ENCODE assay signal across 20 cellular contexts in genomic region chr22:38120359-38121110, GRCh38. TPM values are rescaled to one million over a fixed set of nuclear protein-coding genes. Genes with fewer than 3 reads are reported as not detected.
DNase-seq lines count a peak whose midpoint lies in the region; ATAC-seq, FAIRE-seq and TF ChIP-seq lines count a peak whose summit lies in the region.
"Had no signal": no experiment of that assay in that cellular context is flagged by ENCODE, and none has a peak within 500 bp of the region (broad histone marks: within the 10 kb centered on the region; RNA-seq: fewer than 3 reads in every experiment).

No MANE protein-coding gene starts in this region.

- H3K4me3 ChIP-seq in HEK293 (ENCODE audit: low read depth, low read length) (no peak overlapping the region), small intestine (ENCODE audit: low read depth in 1 of 2, low read length in 2 of 2) (no peak overlapping the region), MM.1S (ENCODE audit: low read length) (no peak overlapping the region)
- H3K4me3 ChIP-seq: SK-N-MC had no signal

- no peaks in the 10 kb centered on the region for H3K36me3 Mint-ChIP-seq in WTC11
- no peaks in the 10 kb centered on the region for H3K36me3 Mint-ChIP-seq in glutamatergic neuron (ENCODE audit: unreplicated experiment)

- H3K4me3 Mint-ChIP-seq in WTC11: no peak overlapping the region
- no peak overlapping the region for H3K4me3 Mint-ChIP-seq in glutamatergic neuron (ENCODE audit: unreplicated experiment)
- H3K4me3 Mint-ChIP-seq: CD8-positive, alpha-beta memory T cell; IgD-negative memory B cell had no signal

- H3K27me3 Mint-ChIP-seq in WTC11 (ENCODE audit: low read depth) (no peaks in the 10 kb centered on the region), glutamatergic neuron (ENCODE audit: unreplicated experiment) (peaks cover 6% of the 10 kb centered on the region)
- H3K27me3 Mint-ChIP-seq: CD8-positive, alpha-beta memory T cell; IgD-negative memory B cell had no signal

- H3K4me2 ChIP-seq in MM.1S (ENCODE audit: low read depth, low read length): no peak overlapping the region

- H3K27ac ChIP-seq in HEK293 (ENCODE audit: extremely low read depth, low read depth, low read length): no peak overlapping the region
- H3K27ac ChIP-seq in small intestine (ENCODE audit: low read depth in 1 of 2, low read length in 1 of 2): no peak overlapping the region
- H3K27ac ChIP-seq in MM.1S (ENCODE audit: low read length): no peak overlapping the region
- H3K27ac ChIP-seq: SK-N-MC had no signal

- H3K27me3 ChIP-seq in small intestine (ENCODE audit: control insufficient read depth in 2 of 2, insufficient read depth in 2 of 2, low read length in 2 of 2) (no peaks in the 10 kb centered on the region), MM.1S (replicated peaks; ENCODE audit: insufficient read depth, low read length) (no peaks in the 10 kb centered on the region)
- H3K27me3 ChIP-seq: BE2C had no signal

- FAIRE-seq in small intestine (lab: Jason Lieb, UNC): no peak
- FAIRE-seq: GM19239 had no signal

- peak overlapping the region; percentile 45; the same call in 1 of the 2 replicates for H3K27ac Mint-ChIP-seq in WTC11
- no peak overlapping the region for H3K27ac Mint-ChIP-seq in glutamatergic neuron (ENCODE audit: unreplicated experiment)
- H3K27ac Mint-ChIP-seq: CD8-positive, alpha-beta memory T cell; IgD-negative memory B cell had no signal

- no peak overlapping the region for H2AFZ ChIP-seq in MM.1S (ENCODE audit: low read length)

- H3K4me1 Mint-ChIP-seq in WTC11 (peaks cover 7% of the 10 kb centered on the region), glutamatergic neuron (ENCODE audit: low read depth, unreplicated experiment) (peaks cover 2% of the 10 kb centered on the region)
- H3K4me1 Mint-ChIP-seq: CD8-positive, alpha-beta memory T cell had no signal

- no peaks in the 10 kb centered on the region for H4K20me1 ChIP-seq in MM.1S (ENCODE audit: insufficient read depth, low read length)

- no peak overlapping the region for H3K9ac ChIP-seq in MM.1S (ENCODE audit: low read length)

- peaks cover 0 to 5% of the 10 kb centered on the region in 2 experiments; a peak in 1 of 3 replicates for H3K36me3 ChIP-seq in HEK293 (ENCODE audit: control insufficient read depth in 2 of 2, insufficient read depth in 1 of 2, low read length in 2 of 2)
- peaks cover 0 to 3% of the 10 kb centered on the region in 2 donors for H3K36me3 ChIP-seq in small intestine (ENCODE audit: control insufficient read depth in 2 of 2, insufficient read depth in 2 of 2, low read length in 2 of 2)
- no peaks in the 10 kb centered on the region for H3K36me3 ChIP-seq in MM.1S (replicated peaks; ENCODE audit: insufficient read depth, low read length)
- H3K36me3 ChIP-seq: BE2C had no signal

- H3K9me2 ChIP-seq in MM.1S (replicated peaks; ENCODE audit: insufficient read depth, low read length): no peaks in the 10 kb centered on the region

- no peaks in the 10 kb centered on the region for H3K9me3 Mint-ChIP-seq in WTC11
- H3K9me3 Mint-ChIP-seq in glutamatergic neuron (ENCODE audit: unreplicated experiment): peaks cover 2% of the 10 kb centered on the region
- H3K9me3 Mint-ChIP-seq: CD8-positive, alpha-beta memory T cell; IgD-negative memory B cell had no signal

- H3F3A ChIP-seq in MM.1S (ENCODE audit: insufficient read depth, low read length): no peaks in the 10 kb centered on the region

- CTCF ChIA-PET in HEK293 (lab: Yijun Ruan, JAX): no interaction called here
- CTCF ChIA-PET in WTC11 (lab: Charles Lee): interaction anchor here (4.7 kb wide), 1 partner anchor 23 kb away, joined by 37 read pairs; no protein-coding TSS in a partner anchor

- H3K9me3 ChIP-seq in HEK293 (ENCODE audit: control insufficient read depth, insufficient read depth, low read depth, low read length): no peaks in the 10 kb centered on the region
- H3K9me3 ChIP-seq in small intestine (ENCODE audit: control insufficient read depth, low read depth): no peaks in the 10 kb centered on the region
- H3K9me3 ChIP-seq in MM.1S (replicated peaks; ENCODE audit: insufficient read depth, low read length): no peaks in the 10 kb centered on the region
- H3K9me3 ChIP-seq: BE2C had no signal

- no peaks in the 10 kb centered on the region for H3K79me2 ChIP-seq in MM.1S (ENCODE audit: low read length)

- ATAC-seq in WTC11: no peak; the same call in 1 of the 2 replicates

- TF ChIP-seq CTCF in HEK293 (tag by site-specific recombination; IDR thresholded peaks at IDR 0.05): no peak
- no peak for TF ChIP-seq CTCF in WTC11 (IDR thresholded peaks at IDR 0.05)
- no peak for TF ChIP-seq CTCF in glutamatergic neuron (IDR thresholded peaks at IDR 0.05; ENCODE audit: partially characterized antibody, unreplicated experiment)
- TF ChIP-seq CTCF in MM.1S (IDR thresholded peaks at IDR 0.05; ENCODE audit: low read length): no peak

- POLR2A ChIA-PET in HEK293 (lab: Yijun Ruan, JAX): no interaction called here
- POLR2A ChIA-PET in WTC11 (lab: Charles Lee): no interaction called here

- WGBS in small intestine, 3 donors: 66 to 84% (median 72%) methylated on average over 27 to 28 of the region's 28 CpGs

- H3K4me1 ChIP-seq in HEK293 (ENCODE audit: control insufficient read depth, insufficient read depth, low read length) (no peaks in the 10 kb centered on the region), small intestine (ENCODE audit: control insufficient read depth in 2 of 2, insufficient read depth in 1 of 2, low read depth in 1 of 2, low read length in 1 of 2) (no peaks in the 10 kb centered on the region), MM.1S (ENCODE audit: low read length) (no peaks in the 10 kb centered on the region)
- H3K4me1 ChIP-seq: BE2C had no signal

- DNase-seq in WTC11 (ENCODE audit: low spot score) (no peak), islet precursor cell (peak; percentile 51), small intestine (peak; percentile 49), middle frontal gyrus (ENCODE audit: extremely low spot score, low spot score) (no peak), glutamatergic neuron (no peak), MM.1S (no peak), HUDEP-2 (lab: John Stamatoyannopoulos, UW; ENCODE audit: unreplicated experiment in 76 of 76) (no peak)
- DNase-seq: BE2C; CD8-positive, alpha-beta memory T cell; DND-41; GDM1; NCI-H1048; NCI-H2107; NCI-H345; NCI-H69 had no signal

TF ChIP-seq in HEK293, 187 proteins besides CTCF, POLR2A, EP300 and RAD21:
- TF ChIP-seq KLF1 (tag by site-specific recombination; IDR thresholded peaks at IDR 0.05): peak; percentile 73; the same call in 1 of the 2 replicates
- no peak for TF ChIP-seq ZNF18 (tag by site-specific recombination; IDR thresholded peaks at IDR 0.05)
- peak; percentile 34; the same call in 1 of the 2 replicates for TF ChIP-seq KLF9 (tag by site-specific recombination; IDR thresholded peaks at IDR 0.05; ENCODE audit: low read depth)

TF ChIP-seq in WTC11, 78 proteins besides CTCF, POLR2A, EP300 and RAD21:
- TF ChIP-seq ZNF281 (CRISPR knock-in tag; IDR thresholded peaks at IDR 0.05) (no peak), ZBTB43 (CRISPR knock-in tag; IDR thresholded peaks at IDR 0.05) (no peak)

RNA-seq across cellular contexts. Expression of gene BAIAP2L2, which starts 10.1 kb away (rescaled TPM):
- total RNA-seq in WTC11 (2021) (3.0 to 5.7 TPM (median 4.9 TPM) in 3 replicates), glutamatergic neuron (ENCODE audit: unreplicated experiment) (28.6 TPM)
- 100 to 1,000 TPM in 2 of 3 donors, 10 to 100 TPM in 1; 59.0 to 484 (median 395) TPM for polyA plus RNA-seq in small intestine
- polyA plus RNA-seq: CD8-positive, alpha-beta memory T cell; IgD-negative memory B cell had no signal

RNA-seq across cellular contexts. Expression of gene SLC16A8, which starts 36.6 kb away (rescaled TPM):
- 0.53 to 0.98 TPM (median 0.57 TPM) in 3 replicates for total RNA-seq in WTC11 (2021)
- polyA plus RNA-seq in small intestine: under 1 TPM in 1 of 3 donors, not detected in 2; 0.37 TPM
- total RNA-seq in glutamatergic neuron (ENCODE audit: unreplicated experiment): not detected
- polyA plus RNA-seq: AG04450; CD8-positive, alpha-beta memory T cell; IgD-negative memory B cell had no signal

Comparison
In these comparisons a context has a peak if more than half of its experiments do, and no peak if none do; other contexts are left out.
1. DNase-seq: peak in islet precursor cell (single experiment) and small intestine (single experiment); none in WTC11 (single experiment), middle frontal gyrus (single experiment), glutamatergic neuron (single experiment), MM.1S (single experiment) and HUDEP-2 (0 of 76).